In genomic region chr14:64502476-64503183, GRCh38 we compare ENCODE assay signal across 8 cellular contexts. TPM values are rescaled to one million over a fixed set of nuclear protein-coding genes. Genes with fewer than 3 reads are reported as not detected.
DNase-seq lines count a peak whose midpoint lies in the region; ATAC-seq and TF ChIP-seq lines count a peak whose summit lies in the region.

No MANE protein-coding gene starts in this region.

- POLR2A ChIA-PET in CD4-positive, alpha-beta memory T cell (lab: Charles Lee; ENCODE audit: partially characterized antibody): interaction anchor here (0.6 to 12.6 kb wide), 19 partner anchors 9 to 909 kb away, joined by 3 to 318 read pairs (median 4); partner anchors contain the start of genes AKAP5, CHURC1, HSPA2 and MTHFD1
- POLR2A ChIA-PET in activated CD8-positive, alpha-beta T cell treated with anti-CD3 and anti-CD28 coated beads, Interleukin-2, amount 10 ng/mL, durations not matched to agents 7 days and 5 days (lab: Charles Lee): interaction anchor here (0.9 to 5.6 kb wide), 13 partner anchors 8 to 164 kb away, joined by 3 to 55 read pairs (median 8); partner anchors contain the start of genes HSPA2 and MTHFD1

- peak overlapping the region; percentile 100 for H3K27ac ChIP-seq in CD4-positive, alpha-beta memory T cell (ENCODE audit: low read depth, low read length)
- peak overlapping the region; percentile 96 for H3K27ac ChIP-seq in KOPT-K1 (ENCODE audit: low read depth, low read length, poor library complexity, severe bottlenecking)
- H3K27ac ChIP-seq in esophagus (ENCODE audit: low read depth in 2 of 2, low read length in 1 of 2): peak overlapping the region; percentile 98 to 99
- peak overlapping the region; percentile 98 for H3K27ac ChIP-seq in neutrophil

- peak overlapping the region; percentile 47 to 77 for H3K4me3 ChIP-seq in CD4-positive, alpha-beta memory T cell (ENCODE audit: low read length in 2 of 2)
- H3K4me3 ChIP-seq in esophagus (ENCODE audit: low read depth in 1 of 2, low read length in 2 of 2) (peak overlapping the region; percentile 80 to 87), neutrophil (ENCODE audit: low read depth in 1 of 2, low read length in 1 of 2) (peak overlapping the region; percentile 89 to 93)

- TF ChIP-seq CTCF in neutrophil (IDR thresholded peaks at IDR 0.05): no peak

- H3K36me3 Mint-ChIP-seq in CD4-positive, alpha-beta memory T cell: peaks cover 5 to 46% of the 10 kb centered on the region in 2 donors
- H3K36me3 Mint-ChIP-seq in activated CD8-positive, alpha-beta T cell treated with anti-CD3 and anti-CD28 coated beads, Interleukin-2, amount 10 ng/mL, durations not matched to agents 7 days and 5 days (ENCODE audit: low read depth): peaks cover 61% of the 10 kb centered on the region

- H3K4me1 Mint-ChIP-seq in CD4-positive, alpha-beta memory T cell: peaks cover 28 to 79% (median 37%) of the 10 kb centered on the region in 4 donors
- H3K4me1 Mint-ChIP-seq in activated CD8-positive, alpha-beta T cell treated with anti-CD3 and anti-CD28 coated beads, Interleukin-2, amount 10 ng/mL, durations not matched to agents 7 days and 5 days (ENCODE audit: low read depth): peaks cover 46% of the 10 kb centered on the region

- no peaks in the 10 kb centered on the region for H3K27me3 ChIP-seq in CD4-positive, alpha-beta memory T cell (ENCODE audit: insufficient read depth, low read length)
- H3K27me3 ChIP-seq in esophagus (ENCODE audit: control insufficient read depth in 1 of 2, insufficient read depth in 2 of 2, low read length in 2 of 2): no peaks in the 10 kb centered on the region
- H3K27me3 ChIP-seq in neutrophil: peaks cover 22% of the 10 kb centered on the region

- intact Hi-C loops in CD4-positive, alpha-beta memory T cell (cut with micrococcal nuclease): loop anchor here (1.0 to 2.0 kb wide), 5 partner anchors 9 to 650 kb away; partner anchors contain the start of gene SYNE2

- 13 to 15% methylated on average over 15 of the region's 15 CpGs for WGBS in esophagus, 2 donors

- peaks cover 0 to 3% (median 0%) of the 10 kb centered on the region in 8 donors for H3K9me3 Mint-ChIP-seq in CD4-positive, alpha-beta memory T cell
- H3K9me3 Mint-ChIP-seq in activated CD8-positive, alpha-beta T cell treated with anti-CD3 and anti-CD28 coated beads, Interleukin-2, amount 10 ng/mL, durations not matched to agents 7 days and 5 days (ENCODE audit: insufficient read depth): no peaks in the 10 kb centered on the region

- no peak for ATAC-seq in activated CD8-positive, alpha-beta T cell treated with anti-CD3 and anti-CD28 coated beads, Interleukin-2, amount 10 ng/mL, durations not matched to agents 7 days and 5 days
- ATAC-seq in GM18505 (IDR thresholded peaks at IDR 0.05; ENCODE audit: unreplicated experiment): no peak

- CTCF ChIA-PET in CD4-positive, alpha-beta memory T cell (lab: Charles Lee; ENCODE audit: partially characterized antibody): interaction anchor here (1.1 to 5.3 kb wide), 9 partner anchors 8 to 74 kb away, joined by 4 to 28 read pairs (median 8); no protein-coding TSS in a partner anchor
- CTCF ChIA-PET in activated CD8-positive, alpha-beta T cell treated with anti-CD3 and anti-CD28 coated beads, Interleukin-2, amount 10 ng/mL, durations not matched to agents 7 days and 5 days (lab: Charles Lee): interaction anchor here (0.9 to 2.7 kb wide), 10 partner anchors 8 to 158 kb away, joined by 3 to 22 read pairs (median 5); partner anchors contain the start of gene HSPA2

- TF ChIP-seq POLR2A in GM18505 (IDR thresholded peaks at IDR 0.05; ENCODE audit: borderline replicate concordance, extremely low read depth, insufficient read depth, insufficient read length): no peak

- peaks cover 0 to 2% of the 10 kb centered on the region in 2 donors for H3K27me3 Mint-ChIP-seq in CD4-positive, alpha-beta memory T cell
- H3K27me3 Mint-ChIP-seq in activated CD8-positive, alpha-beta T cell treated with anti-CD3 and anti-CD28 coated beads, Interleukin-2, amount 10 ng/mL, durations not matched to agents 7 days and 5 days (ENCODE audit: low read depth): no peaks in the 10 kb centered on the region

- H3K4me1 ChIP-seq in CD4-positive, alpha-beta memory T cell (ENCODE audit: insufficient read depth, low read length): peaks cover 55% of the 10 kb centered on the region
- H3K4me1 ChIP-seq in esophagus (ENCODE audit: control insufficient read depth in 2 of 2, insufficient read depth in 2 of 2, low read length in 1 of 2): no peaks in the 10 kb centered on the region
- H3K4me1 ChIP-seq in neutrophil (ENCODE audit: control insufficient read depth in 1 of 2, insufficient read depth in 1 of 2, low read depth in 1 of 2, low read length in 1 of 2): peaks cover 24 to 29% of the 10 kb centered on the region in 2 experiments

- H3K27ac Mint-ChIP-seq in CD4-positive, alpha-beta memory T cell: peak overlapping the region; percentile 94 to 100 (median 99)
- peak overlapping the region; percentile 100 for H3K27ac Mint-ChIP-seq in activated CD8-positive, alpha-beta T cell treated with anti-CD3 and anti-CD28 coated beads, Interleukin-2, amount 10 ng/mL, durations not matched to agents 7 days and 5 days

- H3K4me3 Mint-ChIP-seq in CD4-positive, alpha-beta memory T cell: peak overlapping the region; percentile 94 to 100 (median 98)
- H3K4me3 Mint-ChIP-seq in activated CD8-positive, alpha-beta T cell treated with anti-CD3 and anti-CD28 coated beads, Interleukin-2, amount 10 ng/mL, durations not matched to agents 7 days and 5 days: peak overlapping the region; percentile 96

- H3K36me3 ChIP-seq in CD4-positive, alpha-beta memory T cell (ENCODE audit: insufficient read depth, low read length): peaks cover 6% of the 10 kb centered on the region
- H3K36me3 ChIP-seq in KOPT-K1 (ENCODE audit: insufficient read depth, low read length): peaks cover 12% of the 10 kb centered on the region
- H3K36me3 ChIP-seq in esophagus (ENCODE audit: control insufficient read depth in 2 of 2, insufficient read depth in 2 of 2, low read length in 1 of 2): no peaks in the 10 kb centered on the region
- H3K36me3 ChIP-seq in neutrophil: no peaks in the 10 kb centered on the region

- peak; percentile 32 to 63 (median 35) for DNase-seq in CD4-positive, alpha-beta memory T cell
- DNase-seq in activated CD8-positive, alpha-beta T cell treated with anti-CD3 and anti-CD28 coated beads, Interleukin-2, amount 10 ng/mL, durations not matched to agents 7 days and 5 days: peak; percentile 46
- DNase-seq in epidermal melanocyte (ENCODE audit: insufficient read length, low spot score): no peak
- DNase-seq in NOMO-1 treated with dmso at 0.1 percent for 144 hours (lab: John Stamatoyannopoulos, UW; ENCODE audit: unreplicated experiment): no peak

- no peaks in the 10 kb centered on the region for H3K9me3 ChIP-seq in CD4-positive, alpha-beta memory T cell (ENCODE audit: control insufficient read depth in 1 of 2, low read length in 2 of 2)
- H3K9me3 ChIP-seq in KOPT-K1 (ENCODE audit: insufficient read depth, low read length, poor library complexity, severe bottlenecking) (no peaks in the 10 kb centered on the region), esophagus (ENCODE audit: control insufficient read depth in 2 of 2, insufficient read depth in 1 of 2, low read depth in 1 of 2, low read length in 1 of 2) (no peaks in the 10 kb centered on the region), neutrophil (no peaks in the 10 kb centered on the region)

RNA-seq across cellular contexts. Expression of gene ZBTB25, which starts 1.0 kb away (rescaled TPM):
- total RNA-seq in CD4-positive, alpha-beta memory T cell: 10 to 100 TPM; 84.1 to 87.5 TPM
- polyA plus RNA-seq in CD4-positive, alpha-beta memory T cell: 10 to 100 TPM; 34.0 to 36.7 TPM
- 10 to 100 TPM; 26.2 to 28.2 TPM for total RNA-seq in activated CD8-positive, alpha-beta T cell treated with anti-CD3 and anti-CD28 coated beads, Interleukin-2, amount 10 ng/mL, durations not matched to agents 7 days and 5 days
- polyA plus RNA-seq in esophagus: 1 to 10 TPM; 1.7 to 2.7 TPM

RNA-seq across cellular contexts. Expression of gene ZBTB1, which starts 1.9 kb away (rescaled TPM):
- 100 to 1,000 TPM; 104 to 107 TPM for total RNA-seq in CD4-positive, alpha-beta memory T cell
- 10 to 100 TPM; 49.7 to 86.5 TPM for polyA plus RNA-seq in CD4-positive, alpha-beta memory T cell
- 10 to 100 TPM; 58.3 to 61.7 TPM for total RNA-seq in activated CD8-positive, alpha-beta T cell treated with anti-CD3 and anti-CD28 coated beads, Interleukin-2, amount 10 ng/mL, durations not matched to agents 7 days and 5 days
- polyA plus RNA-seq in esophagus: 10 to 100 TPM in 1 of 2 donors, 1 to 10 TPM in 1; 9.5 to 14.4 TPM

RNA-seq across cellular contexts. Expression of gene AKAP5, which starts 37.3 kb away (rescaled TPM):
- under 1 TPM; 0.14 to 0.20 TPM for total RNA-seq in CD4-positive, alpha-beta memory T cell
- under 1 TPM in 1 of 2 donors, not detected in 1; 0.11 TPM for polyA plus RNA-seq in CD4-positive, alpha-beta memory T cell
- 1 to 10 TPM; 1.9 to 2.1 TPM for total RNA-seq in activated CD8-positive, alpha-beta T cell treated with anti-CD3 and anti-CD28 coated beads, Interleukin-2, amount 10 ng/mL, durations not matched to agents 7 days and 5 days
- under 1 TPM; 0.04 to 0.06 TPM for polyA plus RNA-seq in esophagus

RNA-seq across cellular contexts. Expression of gene HSPA2, which starts 37.9 kb away (rescaled TPM):
- 1 to 10 TPM; 1.3 to 1.5 TPM for total RNA-seq in CD4-positive, alpha-beta memory T cell
- under 1 TPM; 0.37 to 0.45 TPM for polyA plus RNA-seq in CD4-positive, alpha-beta memory T cell
- 1 to 10 TPM; 1.7 to 2.2 TPM for total RNA-seq in activated CD8-positive, alpha-beta T cell treated with anti-CD3 and anti-CD28 coated beads, Interleukin-2, amount 10 ng/mL, durations not matched to agents 7 days and 5 days
- 10 to 100 TPM; 45.4 to 54.8 TPM for polyA plus RNA-seq in esophagus

RNA-seq across cellular contexts. Expression of gene PPP1R36, which starts 47.1 kb away (rescaled TPM):
- total RNA-seq in CD4-positive, alpha-beta memory T cell: not detected
- under 1 TPM in 1 of 2 donors, not detected in 1; 0.49 TPM for polyA plus RNA-seq in CD4-positive, alpha-beta memory T cell
- under 1 TPM; 0.21 to 0.47 TPM for total RNA-seq in activated CD8-positive, alpha-beta T cell treated with anti-CD3 and anti-CD28 coated beads, Interleukin-2, amount 10 ng/mL, durations not matched to agents 7 days and 5 days
- under 1 TPM; 0.26 to 0.71 TPM for polyA plus RNA-seq in esophagus

Comparison
In these comparisons a context has a peak if more than half of its experiments do, and no peak if none do; other contexts are left out.
1. DNase-seq: peak in CD4-positive, alpha-beta memory T cell (5 of 5) and activated CD8-positive, alpha-beta T cell treated with anti-CD3 and anti-CD28 coated beads, Interleukin-2, amount 10 ng/mL, durations not matched to agents 7 days and 5 days (single experiment); none in epidermal melanocyte (single experiment) and NOMO-1 treated with dmso at 0.1 percent for 144 hours (single experiment).
2. Peak in every context shown above with its lines, with median percentiles within 50 percentile points of each other: H3K27ac ChIP-seq and H3K4me3 ChIP-seq.